1 cellular context compared by ENCODE assay signal in genomic region chr1:232472485-232473041, GRCh38.
TF ChIP-seq lines count a peak whose summit lies in the region.

No MANE protein-coding gene starts in this region.

TF ChIP-seq in HEK293, 187 proteins besides CTCF, POLR2A, EP300 and RAD21 (continued from another document):
- TF ChIP-seq, protein P1, sequence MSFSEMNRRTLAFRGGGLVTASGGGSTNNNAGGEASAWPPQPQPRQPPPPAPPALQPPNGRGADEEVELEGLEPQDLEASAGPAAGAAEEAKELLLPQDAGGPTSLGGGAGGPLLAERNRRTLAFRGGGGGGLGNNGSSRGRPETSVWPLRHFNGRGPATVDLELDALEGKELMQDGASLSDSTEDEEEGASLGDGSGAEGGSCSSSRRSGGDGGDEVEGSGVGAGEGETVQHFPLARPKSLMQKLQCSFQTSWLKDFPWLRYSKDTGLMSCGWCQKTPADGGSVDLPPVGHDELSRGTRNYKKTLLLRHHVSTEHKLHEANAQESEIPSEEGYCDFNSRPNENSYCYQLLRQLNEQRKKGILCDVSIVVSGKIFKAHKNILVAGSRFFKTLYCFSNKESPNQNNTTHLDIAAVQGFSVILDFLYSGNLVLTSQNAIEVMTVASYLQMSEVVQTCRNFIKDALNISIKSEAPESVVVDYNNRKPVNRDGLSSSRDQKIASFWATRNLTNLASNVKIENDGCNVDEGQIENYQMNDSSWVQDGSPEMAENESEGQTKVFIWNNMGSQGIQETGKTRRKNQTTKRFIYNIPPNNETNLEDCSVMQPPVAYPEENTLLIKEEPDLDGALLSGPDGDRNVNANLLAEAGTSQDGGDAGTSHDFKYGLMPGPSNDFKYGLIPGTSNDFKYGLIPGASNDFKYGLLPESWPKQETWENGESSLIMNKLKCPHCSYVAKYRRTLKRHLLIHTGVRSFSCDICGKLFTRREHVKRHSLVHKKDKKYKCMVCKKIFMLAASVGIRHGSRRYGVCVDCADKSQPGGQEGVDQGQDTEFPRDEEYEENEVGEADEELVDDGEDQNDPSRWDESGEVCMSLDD (tag by site-specific recombination; IDR thresholded peaks at IDR 0.05) = no peak
- TF ChIP-seq ZNF341 (tag by site-specific recombination; IDR thresholded peaks at IDR 0.05; ENCODE audit: low read depth) = no peak
- TF ChIP-seq ZNF2 (tag by site-specific recombination; IDR thresholded peaks at IDR 0.05) = no peak
- no peak for TF ChIP-seq ZNF423 (tag by site-specific recombination; IDR thresholded peaks at IDR 0.05)
- no peak for TF ChIP-seq ZNF600 (tag by site-specific recombination; IDR thresholded peaks at IDR 0.05)
- no peak for TF ChIP-seq ZNF747 (tag by site-specific recombination; IDR thresholded peaks at IDR 0.05)
- TF ChIP-seq, protein P2, sequence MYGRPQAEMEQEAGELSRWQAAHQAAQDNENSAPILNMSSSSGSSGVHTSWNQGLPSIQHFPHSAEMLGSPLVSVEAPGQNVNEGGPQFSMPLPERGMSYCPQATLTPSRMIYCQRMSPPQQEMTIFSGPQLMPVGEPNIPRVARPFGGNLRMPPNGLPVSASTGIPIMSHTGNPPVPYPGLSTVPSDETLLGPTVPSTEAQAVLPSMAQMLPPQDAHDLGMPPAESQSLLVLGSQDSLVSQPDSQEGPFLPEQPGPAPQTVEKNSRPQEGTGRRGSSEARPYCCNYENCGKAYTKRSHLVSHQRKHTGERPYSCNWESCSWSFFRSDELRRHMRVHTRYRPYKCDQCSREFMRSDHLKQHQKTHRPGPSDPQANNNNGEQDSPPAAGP (tag by site-specific recombination; IDR thresholded peaks at IDR 0.05) = no peak
- no peak for TF ChIP-seq ZNF211 (tag by site-specific recombination; IDR thresholded peaks at IDR 0.05; ENCODE audit: low read depth)
- TF ChIP-seq, protein P3, sequence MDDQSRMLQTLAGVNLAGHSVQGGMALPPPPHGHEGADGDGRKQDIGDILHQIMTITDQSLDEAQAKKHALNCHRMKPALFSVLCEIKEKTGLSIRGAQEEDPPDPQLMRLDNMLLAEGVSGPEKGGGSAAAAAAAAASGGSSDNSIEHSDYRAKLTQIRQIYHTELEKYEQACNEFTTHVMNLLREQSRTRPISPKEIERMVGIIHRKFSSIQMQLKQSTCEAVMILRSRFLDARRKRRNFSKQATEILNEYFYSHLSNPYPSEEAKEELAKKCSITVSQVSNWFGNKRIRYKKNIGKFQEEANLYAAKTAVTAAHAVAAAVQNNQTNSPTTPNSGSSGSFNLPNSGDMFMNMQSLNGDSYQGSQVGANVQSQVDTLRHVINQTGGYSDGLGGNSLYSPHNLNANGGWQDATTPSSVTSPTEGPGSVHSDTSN (CRISPR knock-in tag; IDR thresholded peaks at IDR 0.05) = no peak
- no peak for TF ChIP-seq ZNF140 (tag by site-specific recombination; IDR thresholded peaks at IDR 0.05)
- TF ChIP-seq KLF7 (tag by site-specific recombination; IDR thresholded peaks at IDR 0.05; ENCODE audit: borderline replicate concordance) = no peak
- TF ChIP-seq AEBP2 (tag by site-specific recombination; IDR thresholded peaks at IDR 0.05; ENCODE audit: borderline replicate concordance) = no peak
TF ChIP-seq in HEK293: peak in this region for 17.
